8 cellular contexts compared by ENCODE assay signal in genomic region chr15:67835349-67836133, GRCh38. TPM values are rescaled to one million over a fixed set of nuclear protein-coding genes. Genes with fewer than 3 reads are reported as not detected.
DNase-seq lines count a peak whose midpoint lies in the region; ATAC-seq and TF ChIP-seq lines count a peak whose summit lies in the region.

No MANE protein-coding gene starts in this region.

- DNase-seq in ELF-1 (ENCODE audit: low read depth, low spot score) = peak; percentile 73
- no peak for DNase-seq in SK-N-MC (ENCODE audit: low read depth, low spot score)
- DNase-seq in fibroblast of the aortic adventitia (ENCODE audit: low read depth) = no peak
- peak; percentile 76 for DNase-seq in retina
- no peak for DNase-seq in foreskin melanocyte
- DNase-seq in NCI-H2171 (lab: John Stamatoyannopoulos, UW) = no peak
- no peak for DNase-seq in GOT3 (lab: John Stamatoyannopoulos, UW)

- no peak for ATAC-seq in HG03342 (IDR thresholded peaks at IDR 0.05; ENCODE audit: unreplicated experiment)

- H3K9me3 ChIP-seq in SK-N-MC (ENCODE audit: low read depth, low read length) = no peaks in the 10 kb centered on the region

- no peaks in the 10 kb centered on the region for H3K36me3 ChIP-seq in SK-N-MC (ENCODE audit: insufficient read depth, low read length)

- no peak overlapping the region for H3K27ac ChIP-seq in SK-N-MC

- H3K4me3 ChIP-seq in SK-N-MC (peak overlapping the region; percentile 77), fibroblast of the aortic adventitia (ENCODE audit: low read depth, low read length) (peak overlapping the region; percentile 34)

- H3K9ac ChIP-seq in SK-N-MC (ENCODE audit: insufficient read length) = peak overlapping the region; percentile 9

- no peak for TF ChIP-seq CTCF in fibroblast of the aortic adventitia (IDR thresholded peaks at IDR 0.05; ENCODE audit: insufficient read depth, low read length)

RNA-seq across cellular contexts. Expression of gene RNU6-1, which starts 4.3 kb away (rescaled TPM):
- not detected in 2 replicates for total RNA-seq in fibroblast of the aortic adventitia (ENCODE audit: low replicate concordance)

RNA-seq across cellular contexts. Expression of gene SKOR1, which starts 10.2 kb away (rescaled TPM):
- total RNA-seq in fibroblast of the aortic adventitia (ENCODE audit: low replicate concordance) = 0.08 and 0.09 TPM in 2 replicates

Comparison
In these comparisons a context has a peak if more than half of its experiments do, and no peak if none do; other contexts are left out.
1. DNase-seq: peak in ELF-1 (single experiment) and retina (single experiment); none in SK-N-MC (single experiment), fibroblast of the aortic adventitia (single experiment), foreskin melanocyte (single experiment), NCI-H2171 (single experiment) and GOT3 (single experiment).